9 cellular contexts compared by ENCODE assay signal in genomic region chr4:169314906-169315305, GRCh38. TPM values are rescaled to one million over a fixed set of nuclear protein-coding genes. Genes with fewer than 3 reads are reported as not detected.
DNase-seq lines count a peak whose midpoint lies in the region; ATAC-seq, FAIRE-seq and TF ChIP-seq lines count a peak whose summit lies in the region.
"Had no signal": no experiment of that assay in that cellular context is flagged by ENCODE, and none has a peak within 500 bp of the region (broad histone marks: within the 10 kb centered on the region; RNA-seq: fewer than 3 reads in every experiment).

No MANE protein-coding gene starts in this region.

- no peaks in the 10 kb centered on the region for H4K20me1 ChIP-seq in endothelial cell of umbilical vein (replicated peaks; ENCODE audit: control insufficient read depth, extremely low read depth, insufficient read depth, low read length)
- no peaks in the 10 kb centered on the region for H4K20me1 ChIP-seq in osteoblast (ENCODE audit: insufficient read depth, low read length)

- intact Hi-C loops in endothelial cell of umbilical vein (cut with micrococcal nuclease), result loop anchor here (5.0 to 10.0 kb wide), 3 partner anchors 170 to 303 kb away; partner anchors contain the start of gene CBR4

- no peak for TF ChIP-seq CTCF in endothelial cell of umbilical vein (IDR thresholded peaks at IDR 0.05; ENCODE audit: extremely low read depth in 1 of 2, insufficient read depth in 1 of 2, low read depth in 1 of 2, low read length in 2 of 2)
- TF ChIP-seq CTCF in osteoblast (IDR thresholded peaks at IDR 0.05; ENCODE audit: extremely low read depth, low read depth, low read length), result no peak

- H3K9me3 Mint-ChIP-seq in CD8-positive, alpha-beta memory T cell, result no peaks in the 10 kb centered on the region

- no peak for TF ChIP-seq POLR2A in endothelial cell of umbilical vein (IDR thresholded peaks at IDR 0.05; ENCODE audit: low read depth, low read length)

- dilution Hi-C loops in endothelial cell of umbilical vein (cut with MboI; ENCODE audit: extremely low pct_ligation_motif_present, low sequenced_read_pairs), result no loop called here

- ATAC-seq in activated CD4-positive, CD25-positive, alpha-beta regulatory T cell treated with anti-CD3 and anti-CD28 coated beads, Interleukin-2, amount 50 U/mL, for 24 hours, result no peak

- DNase-seq in DMS53 treated with DMSO at 0.1 percent for 48 hours (lab: John Stamatoyannopoulos, UW; ENCODE audit: unreplicated experiment), result peak; percentile 65
- DNase-seq in NCI-H510A treated with DMSO at 0.1 percent for 48 hours (lab: John Stamatoyannopoulos, UW), result peak; percentile 53
- DNase-seq in endothelial cell of umbilical vein (ENCODE audit: low read depth, low spot score), result peak; percentile 88
- DNase-seq in osteoblast (ENCODE audit: insufficient read length, low spot score, missing footprints), result no peak
- no peak for DNase-seq in T-helper 2 cell
- no peak for DNase-seq in activated naive CD4-positive, alpha-beta T cell treated with anti-CD3 and anti-CD28 coated beads, Interleukin-2, amount 50 U/mL, for 16 hours
- DNase-seq in CD8-positive, alpha-beta memory T cell, result no peak
- DNase-seq: stimulated activated CD4-positive, alpha-beta T cell treated with anti-CD3 and anti-CD28 coated beads, Interleukin-2, amount 100 ng/mL, for 24 hours had no signal

- no peaks in the 10 kb centered on the region for H3K36me3 Mint-ChIP-seq in CD8-positive, alpha-beta memory T cell

- H3K27me3 Mint-ChIP-seq in CD8-positive, alpha-beta memory T cell, result peaks cover 15 to 40% of the 10 kb centered on the region in 2 donors

- no peak overlapping the region for H3K4me3 Mint-ChIP-seq in CD8-positive, alpha-beta memory T cell

- no TSS peak for BruUV-seq in endothelial cell of umbilical vein (replicated peaks; lab: Mats Ljungman, UMichigan)

- H2AFZ ChIP-seq in endothelial cell of umbilical vein (ENCODE audit: low read depth, low read length) (peak overlapping the region; percentile 44), osteoblast (ENCODE audit: low read length) (no peak overlapping the region)

- H3K4me1 ChIP-seq in endothelial cell of umbilical vein (ENCODE audit: control insufficient read depth, extremely low read depth, insufficient read depth, low read length) (peaks cover 13% of the 10 kb centered on the region), osteoblast (ENCODE audit: insufficient read depth, low read length) (peaks cover 23% of the 10 kb centered on the region)
- no peaks in the 10 kb centered on the region for H3K4me1 ChIP-seq in CD8-positive, alpha-beta memory T cell (ENCODE audit: insufficient read depth, low read length)

- H3K4me1 Mint-ChIP-seq in CD8-positive, alpha-beta memory T cell, result no peaks in the 10 kb centered on the region

- no peak overlapping the region for H3K27ac Mint-ChIP-seq in CD8-positive, alpha-beta memory T cell

- H3K9me1 ChIP-seq in endothelial cell of umbilical vein (replicated peaks; ENCODE audit: control insufficient read depth, extremely low read depth, insufficient read depth, low read length), result no peaks in the 10 kb centered on the region

- H3K27me3 ChIP-seq in endothelial cell of umbilical vein (ENCODE audit: control insufficient read depth in 2 of 2, insufficient read depth in 2 of 2, low read length in 2 of 2), result no peaks in the 10 kb centered on the region
- H3K27me3 ChIP-seq in osteoblast (ENCODE audit: insufficient read depth, low read length), result no peaks in the 10 kb centered on the region
- H3K27me3 ChIP-seq in CD8-positive, alpha-beta memory T cell (ENCODE audit: insufficient read depth, low read length, poor library complexity, severe bottlenecking), result no peaks in the 10 kb centered on the region

- peak; percentile 94 for FAIRE-seq in endothelial cell of umbilical vein (lab: Jason Lieb, UNC)

- POLR2A ChIA-PET in endothelial cell of umbilical vein (lab: Charles Lee), result interaction anchor here (1.1 kb wide), 1 partner anchor 43 kb away, joined by 3 read pairs; no protein-coding TSS in a partner anchor
- POLR2A ChIA-PET in CD8-positive, alpha-beta memory T cell (lab: Charles Lee), result no interaction called here

- peak overlapping the region; percentile 57 for H3K4me2 ChIP-seq in endothelial cell of umbilical vein (ENCODE audit: insufficient read depth, low read length)
- peak overlapping the region; percentile 64 for H3K4me2 ChIP-seq in osteoblast (ENCODE audit: insufficient read depth, low read length)

- H3K27ac ChIP-seq in endothelial cell of umbilical vein (ENCODE audit: insufficient read depth, low read depth, low read length), result no peak overlapping the region
- peak overlapping the region; percentile 85 for H3K27ac ChIP-seq in osteoblast (ENCODE audit: low read depth, low read length)
- H3K27ac ChIP-seq in CD8-positive, alpha-beta memory T cell (ENCODE audit: low read depth, low read length), result no peak overlapping the region

- CTCF ChIA-PET in endothelial cell of umbilical vein (lab: Charles Lee), result interaction anchor here (0.6 to 2.8 kb wide), 11 partner anchors 14 to 315 kb away, joined by 3 to 9 read pairs (median 4); partner anchors contain the start of gene CBR4
- CTCF ChIA-PET in CD8-positive, alpha-beta memory T cell (lab: Charles Lee), result no interaction called here

- H3K79me2 ChIP-seq in endothelial cell of umbilical vein (ENCODE audit: control insufficient read depth, insufficient read depth, low read length) (no peaks in the 10 kb centered on the region), osteoblast (ENCODE audit: insufficient read depth, low read length) (no peaks in the 10 kb centered on the region)

- no peaks in the 10 kb centered on the region for H3K36me3 ChIP-seq in endothelial cell of umbilical vein (ENCODE audit: control insufficient read depth in 2 of 2, extremely low read depth in 1 of 2, insufficient read depth in 2 of 2, low read length in 2 of 2)
- no peaks in the 10 kb centered on the region for H3K36me3 ChIP-seq in osteoblast (ENCODE audit: insufficient read depth, low read length)
- no peaks in the 10 kb centered on the region for H3K36me3 ChIP-seq in CD8-positive, alpha-beta memory T cell (ENCODE audit: insufficient read depth, low read length)

- H3K9ac ChIP-seq in endothelial cell of umbilical vein (replicated peaks; ENCODE audit: extremely low read depth, insufficient read depth, low read length), result no peak overlapping the region

- H3K9me3 ChIP-seq in endothelial cell of umbilical vein (replicated peaks; ENCODE audit: control insufficient read depth, insufficient read depth, low read length), result no peaks in the 10 kb centered on the region
- H3K9me3 ChIP-seq in osteoblast (ENCODE audit: low read depth, low read length), result no peaks in the 10 kb centered on the region
- no peaks in the 10 kb centered on the region for H3K9me3 ChIP-seq in CD8-positive, alpha-beta memory T cell (ENCODE audit: low read length)

- no peak overlapping the region for H3K4me3 ChIP-seq in endothelial cell of umbilical vein (replicated peaks in 1 of 3; ENCODE audit: insufficient read depth in 1 of 3, low read depth in 1 of 3, low read length in 3 of 3)
- peak overlapping the region; percentile 13 for H3K4me3 ChIP-seq in osteoblast (ENCODE audit: insufficient read depth, low read length)
- no peak overlapping the region for H3K4me3 ChIP-seq in CD8-positive, alpha-beta memory T cell (ENCODE audit: low read length)

TF ChIP-seq in endothelial cell of umbilical vein, 7 proteins besides CTCF, POLR2A, EP300 and RAD21:
- peak; percentile 32 for TF ChIP-seq POLR2AphosphoS5 (IDR thresholded peaks at IDR 0.05; ENCODE audit: insufficient read depth, low read depth, low read length)
- TF ChIP-seq, protein P1, sequence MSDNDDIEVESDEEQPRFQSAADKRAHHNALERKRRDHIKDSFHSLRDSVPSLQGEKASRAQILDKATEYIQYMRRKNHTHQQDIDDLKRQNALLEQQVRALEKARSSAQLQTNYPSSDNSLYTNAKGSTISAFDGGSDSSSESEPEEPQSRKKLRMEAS (IDR thresholded peaks at IDR 0.05; ENCODE audit: insufficient read depth, insufficient read length), result no peak
- TF ChIP-seq EZH2 (IDR thresholded peaks at IDR 0.05; ENCODE audit: borderline replicate concordance, low read depth, low read length, severe bottlenecking), result no peak
- no peak for TF ChIP-seq JUN (IDR thresholded peaks at IDR 0.05; ENCODE audit: borderline replicate concordance, insufficient read depth, insufficient read length, low read depth)
- TF ChIP-seq FOS (IDR thresholded peaks at IDR 0.05; ENCODE audit: borderline replicate concordance, insufficient read depth, low read length), result peak; percentile 5
- TF ChIP-seq MYC (IDR thresholded peaks at IDR 0.05; ENCODE audit: low read depth, low read length), result peak; percentile 33
- TF ChIP-seq GATA2 (IDR thresholded peaks at IDR 0.05; ENCODE audit: insufficient read depth, insufficient read length, low read depth, low read length), result no peak

RNA-seq across cellular contexts. Expression of gene SH3RF1, which starts 44.1 kb away (rescaled TPM):
- 24.3 and 24.9 TPM in 2 replicates for total RNA-seq in endothelial cell of umbilical vein
- 16.2 and 16.7 TPM in 2 replicates for polyA plus RNA-seq in endothelial cell of umbilical vein
- polyA plus RNA-seq in endothelial cell of umbilical vein (2011; cell fraction: cytosol; rRNA removed), result 11.5 and 13.4 TPM in 2 replicates
- polyA plus RNA-seq in endothelial cell of umbilical vein (2011; cell fraction: nucleus; rRNA removed), result 21.1 and 23.1 TPM in 2 replicates
- polyA plus RNA-seq in endothelial cell of umbilical vein (2012), result 12.8 and 15.2 TPM in 2 replicates
- 59.1 and 61.5 TPM in 2 replicates for polyA minus RNA-seq in endothelial cell of umbilical vein
- 24.1 TPM for polyA minus RNA-seq in endothelial cell of umbilical vein (2011; cell fraction: cytosol; rRNA and poly(A)+ RNA removed)
- polyA minus RNA-seq in endothelial cell of umbilical vein (2011; cell fraction: nucleus; rRNA and poly(A)+ RNA removed), result 80.9 and 111 TPM in 2 replicates
- total RNA-seq in osteoblast, result 33.0 and 37.6 TPM in 2 replicates
- 1 to 10 TPM; 1.1 to 1.4 TPM for total RNA-seq in CD8-positive, alpha-beta memory T cell
- polyA plus RNA-seq in CD8-positive, alpha-beta memory T cell, result not detected

Comparison
In these comparisons a context has a peak if more than half of its experiments do, and no peak if none do; other contexts are left out.
1. DNase-seq: peak in DMS53 treated with DMSO at 0.1 percent for 48 hours (single experiment), NCI-H510A treated with DMSO at 0.1 percent for 48 hours (single experiment) and endothelial cell of umbilical vein (single experiment); none in osteoblast (single experiment), T-helper 2 cell (0 of 5), activated naive CD4-positive, alpha-beta T cell treated with anti-CD3 and anti-CD28 coated beads, Interleukin-2, amount 50 U/mL, for 16 hours (single experiment) and CD8-positive, alpha-beta memory T cell (0 of 5).
2. RNA of gene SH3RF1, which starts 44.1 kb away (total RNA-seq): 33.0 to 37.6 TPM in osteoblast and 24.3 to 24.9 TPM in endothelial cell of umbilical vein; 1.1 to 1.4 TPM in CD8-positive, alpha-beta memory T cell; every median in the first group is over 10 times any median in the second.